14 cellular contexts compared by ENCODE assay signal in genomic region chr16:66903544-66904427, GRCh38. TPM values are rescaled to one million over a fixed set of nuclear protein-coding genes. Genes with fewer than 3 reads are reported as not detected.
DNase-seq lines count a peak whose midpoint lies in the region; ATAC-seq and TF ChIP-seq lines count a peak whose summit lies in the region.
"Had no signal": no experiment of that assay in that cellular context is flagged by ENCODE, and none has a peak within 500 bp of the region (broad histone marks: within the 10 kb centered on the region; RNA-seq: fewer than 3 reads in every experiment).

No MANE protein-coding gene starts in this region.

- H3K4me3 ChIP-seq in WERI-Rb-1 (ENCODE audit: low read depth, low read length) (no peak overlapping the region), left ventricle myocardium inferior (peak overlapping the region; percentile 66), psoas muscle (no peak overlapping the region), vagina (no peak overlapping the region)

- no peaks in the 10 kb centered on the region for H3K9me3 ChIP-seq in WERI-Rb-1 (ENCODE audit: severe bottlenecking)
- H3K9me3 ChIP-seq in left ventricle myocardium inferior (replicated peaks): no peaks in the 10 kb centered on the region
- no peaks in the 10 kb centered on the region for H3K9me3 ChIP-seq in psoas muscle
- no peaks in the 10 kb centered on the region for H3K9me3 ChIP-seq in vagina

- intact Hi-C loops in left ventricle myocardium inferior (cut with micrococcal nuclease) (no loop called here), psoas muscle (cut with DNase I) (loop anchor here in 1 of 2 donors (2.0 kb wide), 1 partner anchor 15 kb away; the partner anchor contains the start of gene CDH16), vagina (cut with DNase I) (no loop called here)

- H3K36me3 ChIP-seq in WERI-Rb-1 (no peaks in the 10 kb centered on the region), left ventricle myocardium inferior (no peaks in the 10 kb centered on the region), psoas muscle (ENCODE audit: insufficient read depth in 1 of 2, low read depth in 1 of 2) (no peaks in the 10 kb centered on the region), vagina (no peaks in the 10 kb centered on the region)

- TF ChIP-seq CTCF in WERI-Rb-1 (IDR thresholded peaks at IDR 0.05; ENCODE audit: low read depth, low read length) (no peak), left ventricle myocardium inferior (IDR thresholded peaks at IDR 0.05; ENCODE audit: borderline replicate concordance) (no peak), psoas muscle (IDR thresholded peaks at IDR 0.05) (no peak), vagina (IDR thresholded peaks at IDR 0.05) (no peak)

- peak in 2 of 4 donors; percentile 7 to 12 for ATAC-seq in psoas muscle
- ATAC-seq in HG02759 (IDR thresholded peaks at IDR 0.05; ENCODE audit: unreplicated experiment): no peak
- ATAC-seq: PC-3; stimulated activated naive CD8-positive, alpha-beta T cell treated with anti-CD3 and anti-CD28 coated beads, Interleukin-15, Interleukin-2, amounts not matched to agents 100 U/mL and 50 U/mL, for 24 hours had no signal

- DNase-seq in WERI-Rb-1 (no peak), left ventricle myocardium inferior (peak; percentile 83), psoas muscle (peak in 1 of 2 donors; percentile 47), vagina (ENCODE audit: extremely low spot score in 2 of 2) (no peak), GOT3 (lab: John Stamatoyannopoulos, UW) (no peak)
- no peak for DNase-seq in activated CD8-positive, alpha-beta memory T cell treated with anti-CD3 and anti-CD28 coated beads, Interleukin-2, amount 50 U/mL, for 48 hours
- DNase-seq: activated naive CD4-positive, alpha-beta T cell treated with anti-CD3 and anti-CD28 coated beads, Interleukin-2, amount 50 U/mL, for 16 hours; C1 segment of cervical spinal cord; foreskin melanocyte; NCI-H187; PC-3; stimulated activated naive CD8-positive, alpha-beta T cell treated with anti-CD3 and anti-CD28 coated beads, Interleukin-15, Interleukin-2, amounts not matched to agents 100 U/mL and 50 U/mL, for 24 hours had no signal

- H3K4me1 ChIP-seq in left ventricle myocardium inferior (peaks cover 71% of the 10 kb centered on the region), psoas muscle (peaks cover 55% of the 10 kb centered on the region), vagina (peaks cover 45% of the 10 kb centered on the region)

- 57 to 66% (median 60%) methylated on average over 11 of the region's 11 CpGs for WGBS in psoas muscle, 3 donors

- H3K27ac ChIP-seq in WERI-Rb-1: peak overlapping the region; percentile 99
- peak overlapping the region; percentile 96 for H3K27ac ChIP-seq in left ventricle myocardium inferior (replicated peaks)
- peak overlapping the region; percentile 89 for H3K27ac ChIP-seq in psoas muscle
- H3K27ac ChIP-seq in vagina: peak overlapping the region; percentile 91

- no peak for TF ChIP-seq POLR2A in vagina (IDR thresholded peaks at IDR 0.05)

- no peaks in the 10 kb centered on the region for H3K27me3 ChIP-seq in WERI-Rb-1 (ENCODE audit: insufficient read depth, low read depth, severe bottlenecking)
- H3K27me3 ChIP-seq in left ventricle myocardium inferior (ENCODE audit: low read depth): no peaks in the 10 kb centered on the region
- H3K27me3 ChIP-seq in psoas muscle (ENCODE audit: insufficient read depth in 3 of 3, low read length in 2 of 3): no peaks in the 10 kb centered on the region
- no peaks in the 10 kb centered on the region for H3K27me3 ChIP-seq in vagina

RNA-seq across cellular contexts. Expression of gene CDH16, which starts 14.9 kb away (rescaled TPM):
- not detected for total RNA-seq in left ventricle myocardium inferior
- 1 to 10 TPM in 1 of 4 donors, under 1 TPM in 1, not detected in 2; 0.53 to 3.3 TPM for total RNA-seq in psoas muscle
- under 1 TPM; 0.65 to 0.78 (median 0.75) TPM for polyA plus RNA-seq in psoas muscle
- 0.25 TPM for total RNA-seq in vagina
- total RNA-seq: LHCN-M2, PC-3 had no signal

RNA-seq across cellular contexts. Expression of gene RRAD, which starts 21.5 kb away (rescaled TPM):
- 135 TPM for total RNA-seq in left ventricle myocardium inferior
- 1,000 to 10,000 TPM in 1 of 4 donors, 100 to 1,000 TPM in 3; 164 to 2,869 (median 749) TPM for total RNA-seq in psoas muscle
- 100 to 1,000 TPM; 168 to 304 (median 293) TPM for polyA plus RNA-seq in psoas muscle
- total RNA-seq in vagina: 49.1 TPM

RNA-seq across cellular contexts. Expression of gene PDP2, which starts 23.5 kb away (rescaled TPM):
- total RNA-seq in left ventricle myocardium inferior (2.8 TPM), psoas muscle (1 to 10 TPM; 3.0 to 5.2 (median 4.3) TPM), vagina (14.0 TPM)
- polyA plus RNA-seq in psoas muscle: 1 to 10 TPM; 1.0 to 2.5 (median 2.0) TPM

RNA-seq across cellular contexts. Expression of gene CIAO2B, which starts 30.4 kb away (rescaled TPM):
- total RNA-seq in left ventricle myocardium inferior: 127 TPM
- total RNA-seq in psoas muscle: 100 to 1,000 TPM; 145 to 346 (median 248) TPM
- polyA plus RNA-seq in psoas muscle: 100 to 1,000 TPM; 431 to 818 (median 460) TPM
- total RNA-seq in vagina: 105 TPM

RNA-seq across cellular contexts. Expression of gene CES2, which starts 31.5 kb away (rescaled TPM):
- total RNA-seq in left ventricle myocardium inferior (88.5 TPM), psoas muscle (10 to 100 TPM; 22.7 to 92.8 (median 57.6) TPM), vagina (55.7 TPM)
- 10 to 100 TPM; 12.8 to 22.4 (median 21.6) TPM for polyA plus RNA-seq in psoas muscle
